ENCODE assay signal across 9 cellular contexts in genomic region chr1:203797216-203797615, GRCh38. TPM values are rescaled to one million over a fixed set of nuclear protein-coding genes. Genes with fewer than 3 reads are reported as not detected.
DNase-seq lines count a peak whose midpoint lies in the region; ATAC-seq and TF ChIP-seq lines count a peak whose summit lies in the region.
"Had no signal": no experiment of that assay in that cellular context is flagged by ENCODE, and none has a peak within 500 bp of the region (broad histone marks: within the 10 kb centered on the region; RNA-seq: fewer than 3 reads in every experiment).

No MANE protein-coding gene starts in this region.

- CTCF ChIA-PET in RWPE1 (lab: Yijun Ruan, JAX): interaction anchor here (0.6 kb wide), 1 partner anchor 16 kb away, joined by 5 read pairs; no protein-coding TSS in a partner anchor

- 58 to 65% (median 62%) methylated on average over 2 of the region's 2 CpGs for WGBS in heart left ventricle, 4 donors

- ATAC-seq in heart left ventricle (no peak), Right ventricle myocardium inferior (no peak), memory B cell (ENCODE audit: low read depth) (no peak), upper lobe of right lung (no peak), omental fat pad (ENCODE audit: low FRiP score) (no peak), HG03520 (IDR thresholded peaks at IDR 0.05; ENCODE audit: unreplicated experiment) (no peak)

- peaks cover 12% of the 10 kb centered on the region for H3K36me3 Mint-ChIP-seq in memory B cell

- no peaks in the 10 kb centered on the region for H3K27me3 Mint-ChIP-seq in memory B cell

- POLR2A ChIA-PET in RWPE1 (lab: Yijun Ruan, JAX; ENCODE audit: low non-redundant PET): interaction anchor here (0.5 to 0.6 kb wide), 2 partner anchors 33 to 385 kb away, joined by 3 to 4 read pairs; no protein-coding TSS in a partner anchor

- intact Hi-C loops in heart left ventricle (cut with DNase I): loop anchor here in 2 of 10 donors (5.0 to 10.0 kb wide), 2 partner anchors 170 to 292 kb away; partner anchors contain the start of gene ATP2B4 (in 1 of the 2)
- intact Hi-C loops in Right ventricle myocardium inferior (cut with DNase I): loop anchor here (10.0 kb wide), 1 partner anchor 172 kb away; the partner anchor contains the start of gene ATP2B4
- intact Hi-C loops in ascending aorta (cut with DNase I): loop anchor here (5.0 to 10.0 kb wide), 5 partner anchors 60 to 710 kb away; partner anchors contain the start of gene ATP2B4
- intact Hi-C loops in upper lobe of right lung (cut with DNase I): no loop called here

- H3K4me3 ChIP-seq in heart left ventricle (peak overlapping the region in 10 of 12 donors; percentile 47 to 92 (median 82)), ascending aorta (peak overlapping the region; percentile 82 to 92), upper lobe of right lung (peak overlapping the region; percentile 87)

- TF ChIP-seq POLR2A in heart left ventricle (IDR thresholded peaks at IDR 0.05): no peak

- no peak for TF ChIP-seq CTCF in heart left ventricle (IDR thresholded peaks at IDR 0.05)
- TF ChIP-seq CTCF in ascending aorta (IDR thresholded peaks at IDR 0.05): no peak
- no peak for TF ChIP-seq CTCF in upper lobe of right lung (IDR thresholded peaks at IDR 0.05)
- no peak for TF ChIP-seq CTCF in omental fat pad (IDR thresholded peaks at IDR 0.05)
- no peak for TF ChIP-seq CTCF in RWPE1 (conservative IDR thresholded peaks at IDR 0.05; ENCODE audit: low read depth)

- H3K27ac Mint-ChIP-seq in memory B cell: peak overlapping the region; percentile 52

- no peaks in the 10 kb centered on the region for H3K27me3 ChIP-seq in heart left ventricle
- no peaks in the 10 kb centered on the region for H3K27me3 ChIP-seq in ascending aorta
- no peaks in the 10 kb centered on the region for H3K27me3 ChIP-seq in upper lobe of right lung

- peaks cover 2% of the 10 kb centered on the region for H3K9me3 Mint-ChIP-seq in memory B cell

- no peak for DNase-seq in heart left ventricle
- no peak for DNase-seq in Right ventricle myocardium inferior (ENCODE audit: missing footprints)
- DNase-seq in ascending aorta (ENCODE audit: low spot score in 2 of 2): no peak
- no peak for DNase-seq in memory B cell (ENCODE audit: low spot score in 2 of 2)
- no peak for DNase-seq in upper lobe of right lung
- DNase-seq in omental fat pad (ENCODE audit: low spot score): no peak
- no peak for DNase-seq in RWPE1 (ENCODE audit: low spot score)
- DNase-seq: DMS153 had no signal

- no peaks in the 10 kb centered on the region for H3K9me3 ChIP-seq in heart left ventricle
- no peaks in the 10 kb centered on the region for H3K9me3 ChIP-seq in ascending aorta
- H3K9me3 ChIP-seq in upper lobe of right lung: no peaks in the 10 kb centered on the region

- H3K4me1 ChIP-seq in heart left ventricle: peaks cover 8 to 67% (median 54%) of the 10 kb centered on the region in 12 donors
- peaks cover 9 to 41% of the 10 kb centered on the region in 2 donors for H3K4me1 ChIP-seq in ascending aorta
- H3K4me1 ChIP-seq in upper lobe of right lung: peaks cover 48% of the 10 kb centered on the region

- H3K27ac ChIP-seq in heart left ventricle: peak overlapping the region in 4 of 12 donors; percentile 92 to 98 (median 96)
- peak overlapping the region in 1 of 2 donors; percentile 96 for H3K27ac ChIP-seq in ascending aorta
- H3K27ac ChIP-seq in upper lobe of right lung: no peak overlapping the region
- H3K27ac ChIP-seq in RWPE1: no peak overlapping the region

- H3K4me3 Mint-ChIP-seq in memory B cell: peak overlapping the region; percentile 97

- H3K4me1 Mint-ChIP-seq in memory B cell: peaks cover 20% of the 10 kb centered on the region

- H3K36me3 ChIP-seq in heart left ventricle (peaks cover 0 to 38% (median 8%) of the 10 kb centered on the region in 9 donors), ascending aorta (peaks cover 4 to 8% of the 10 kb centered on the region in 2 donors), upper lobe of right lung (no peaks in the 10 kb centered on the region)

RNA-seq across cellular contexts. Expression of gene ZBED6, which starts 1.8 kb away (rescaled TPM):
- total RNA-seq in heart left ventricle (10 to 100 TPM in 8 of 9 donors, 1 to 10 TPM in 1; 7.1 to 19.6 (median 11.9) TPM), Right ventricle myocardium inferior (13.0 TPM), ascending aorta (1.5 TPM), upper lobe of right lung (29.5 TPM), omental fat pad (10 to 100 TPM; 24.9 to 32.3 (median 27.7) TPM)
- polyA plus RNA-seq in heart left ventricle: 1 to 10 TPM; 1.3 to 2.8 TPM

RNA-seq across cellular contexts. Expression of gene ZC3H11A, which starts 1.8 kb away (rescaled TPM):
- total RNA-seq in heart left ventricle (10 to 100 TPM; 37.4 to 54.2 (median 43.5) TPM), Right ventricle myocardium inferior (54.4 TPM), ascending aorta (44.4 TPM), upper lobe of right lung (84.5 TPM), omental fat pad (100 to 1,000 TPM in 3 of 4 donors, 10 to 100 TPM in 1; 97.6 to 140 (median 108) TPM)
- polyA plus RNA-seq in heart left ventricle: 10 to 100 TPM; 25.6 to 31.7 TPM

RNA-seq across cellular contexts. Expression of gene LAX1, which starts 32.2 kb away (rescaled TPM):
- 1 to 10 TPM in 1 of 9 donors, under 1 TPM in 5, not detected in 3; 0.12 to 1.7 (median 0.27) TPM for total RNA-seq in heart left ventricle
- polyA plus RNA-seq in heart left ventricle: under 1 TPM; 0.04 to 0.07 TPM
- 0.22 TPM for total RNA-seq in Right ventricle myocardium inferior
- not detected for total RNA-seq in ascending aorta
- 3.0 TPM for total RNA-seq in upper lobe of right lung
- 1 to 10 TPM in 3 of 4 donors, under 1 TPM in 1; 0.19 to 2.4 (median 1.4) TPM for total RNA-seq in omental fat pad
